8 cellular contexts compared by ENCODE assay signal in the genomic region with DNA sequence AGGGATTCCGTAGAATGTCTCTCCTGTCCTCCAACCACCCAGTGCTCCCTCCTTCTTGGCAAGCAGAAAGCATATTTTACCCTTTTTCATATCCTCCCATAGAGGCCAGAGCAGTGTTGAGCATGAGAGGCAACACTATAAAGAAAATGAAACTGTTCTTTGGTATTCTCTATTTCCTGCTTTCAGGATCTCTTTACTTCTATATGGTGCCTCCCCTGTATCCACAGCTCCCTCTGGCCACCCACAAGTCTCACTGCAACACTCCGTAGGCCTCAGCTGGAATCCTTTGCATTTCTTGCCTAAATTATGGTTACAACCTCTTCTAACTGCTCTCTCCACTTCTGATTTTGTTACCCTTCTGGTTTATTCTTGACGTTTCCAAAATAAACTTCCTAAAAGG.
DNase-seq lines count a peak whose midpoint lies in the region; ATAC-seq and TF ChIP-seq lines count a peak whose summit lies in the region.

No MANE protein-coding gene starts in this region.

- H3K36me3 Mint-ChIP-seq in activated B cell treated with CpG ODN at 0.5 μM for 24 hours (ENCODE audit: low read depth) = no peaks in the 10 kb centered on the region

- H3K9me3 ChIP-seq in skeletal muscle satellite cell (replicated peaks; ENCODE audit: low read length) = no peaks in the 10 kb centered on the region

- peaks cover 5% of the 10 kb centered on the region for H3K4me1 ChIP-seq in skeletal muscle satellite cell (ENCODE audit: control insufficient read depth, insufficient read depth, low read length)

- H3K27me3 Mint-ChIP-seq in activated B cell treated with CpG ODN at 0.5 μM for 24 hours = no peaks in the 10 kb centered on the region

- CTCF ChIA-PET in activated B cell treated with CpG ODN at 0.5 μM for 24 hours (lab: Charles Lee) = interaction anchor here (1.2 to 4.4 kb wide), 4 partner anchors 86 to 653 kb away, joined by 3 to 24 read pairs (median 6); no protein-coding TSS in a partner anchor

- peak; percentile 24 for DNase-seq in COLO829 (ENCODE audit: low spot score)
- DNase-seq in NCI-H146 treated with DMSO at 0.1 percent for 48 hours (lab: John Stamatoyannopoulos, UW; ENCODE audit: unreplicated experiment) = peak; percentile 15
- no peak for DNase-seq in activated B cell treated with CpG ODN at 0.5 μM for 24 hours
- DNase-seq in globus pallidus (ENCODE audit: low spot score) = peak; percentile 28
- DNase-seq in activated CD8-positive, alpha-beta memory T cell treated with anti-CD3 and anti-CD28 coated beads for 24 hours = no peak

- H3K4me1 Mint-ChIP-seq in activated B cell treated with CpG ODN at 0.5 μM for 24 hours = no peaks in the 10 kb centered on the region

- POLR2A ChIA-PET in activated B cell treated with CpG ODN at 0.5 μM for 24 hours (lab: Charles Lee) = interaction anchor here (1.7 kb wide), 1 partner anchor 88 kb away, joined by 6 read pairs; the partner anchor contains the start of genes LIPT1 and TSGA10

- no peak overlapping the region for H3K27ac Mint-ChIP-seq in activated B cell treated with CpG ODN at 0.5 μM for 24 hours

- no peaks in the 10 kb centered on the region for H3K9me3 Mint-ChIP-seq in activated B cell treated with CpG ODN at 0.5 μM for 24 hours

- no peak overlapping the region for H3K4me3 Mint-ChIP-seq in activated B cell treated with CpG ODN at 0.5 μM for 24 hours

- peak; percentile 93 for ATAC-seq in GM18858 (IDR thresholded peaks at IDR 0.05; ENCODE audit: unreplicated experiment)
- ATAC-seq in HG02938 (IDR thresholded peaks at IDR 0.05; ENCODE audit: unreplicated experiment) = peak; percentile 94
- ATAC-seq in activated B cell treated with CpG ODN at 0.5 μM for 24 hours (ENCODE audit: low read depth) = peak; percentile 85

- H3K9ac ChIP-seq in skeletal muscle satellite cell (ENCODE audit: low read depth, low read length) = peak overlapping the region; percentile 30

- H3K36me3 ChIP-seq in skeletal muscle satellite cell (ENCODE audit: insufficient read depth, low read length) = no peaks in the 10 kb centered on the region

- TF ChIP-seq CTCF in activated B cell treated with CpG ODN at 0.5 μM for 24 hours (IDR thresholded peaks at IDR 0.05) = no peak

- H3K4me2 ChIP-seq in skeletal muscle satellite cell (ENCODE audit: low read length) = peak overlapping the region; percentile 64

- H3K4me3 ChIP-seq in skeletal muscle satellite cell (ENCODE audit: low read length) = no peak overlapping the region

- intact Hi-C loops in activated B cell treated with CpG ODN at 0.5 μM for 24 hours (cut with micrococcal nuclease) = loop anchor here (1.0 to 10.0 kb wide), 5 partner anchors 111 to 653 kb away; partner anchors contain the start of gene REV1

- no peaks in the 10 kb centered on the region for H3K27me3 ChIP-seq in skeletal muscle satellite cell (ENCODE audit: control insufficient read depth, insufficient read depth, low read length)

Comparison
In these comparisons a context has a peak if more than half of its experiments do, and no peak if none do; other contexts are left out.
1. DNase-seq: peak in COLO829 (single experiment), NCI-H146 treated with DMSO at 0.1 percent for 48 hours (single experiment) and globus pallidus (single experiment); none in activated B cell treated with CpG ODN at 0.5 μM for 24 hours (single experiment) and activated CD8-positive, alpha-beta memory T cell treated with anti-CD3 and anti-CD28 coated beads for 24 hours (single experiment).
2. Peak in every context shown above with its lines, with median percentiles within 50 percentile points of each other: ATAC-seq.